In genomic region chr9:92147030-92147853, GRCh38 we compare ENCODE assay signal across 9 cellular contexts. TPM values are rescaled to one million over a fixed set of nuclear protein-coding genes. Genes with fewer than 3 reads are reported as not detected.
DNase-seq lines count a peak whose midpoint lies in the region; ATAC-seq and TF ChIP-seq lines count a peak whose summit lies in the region.
"Had no signal": no experiment of that assay in that cellular context is flagged by ENCODE, and none has a peak within 500 bp of the region (broad histone marks: within the 10 kb centered on the region; RNA-seq: fewer than 3 reads in every experiment).

No MANE protein-coding gene starts in this region.

- H3K4me3 ChIP-seq in MG63, result no peak overlapping the region
- peak overlapping the region; percentile 3 for H3K4me3 ChIP-seq in WERI-Rb-1 (ENCODE audit: low read depth, low read length)
- peak overlapping the region in 1 of 3 donors; percentile 13 for H3K4me3 ChIP-seq in skeletal muscle tissue (ENCODE audit: low read length in 3 of 3)

- DNase-seq in DMS153 (lab: John Stamatoyannopoulos, UW), result peak; percentile 53
- DNase-seq in MG63, result peak; percentile 86
- DNase-seq in WERI-Rb-1, result peak; percentile 92
- peak; percentile 70 for DNase-seq in left cardiac atrium
- no peak for DNase-seq in DMS114 treated with DMSO at 0.1 percent for 48 hours (lab: John Stamatoyannopoulos, UW; ENCODE audit: unreplicated experiment)

- H3K9ac ChIP-seq in skeletal muscle tissue (ENCODE audit: low read depth in 1 of 3, low read length in 3 of 3), result no peak overlapping the region

- H3K27me3 ChIP-seq in MG63, result no peaks in the 10 kb centered on the region
- no peaks in the 10 kb centered on the region for H3K27me3 ChIP-seq in WERI-Rb-1 (ENCODE audit: insufficient read depth, low read depth, severe bottlenecking)
- no peaks in the 10 kb centered on the region for H3K27me3 ChIP-seq in skeletal muscle tissue (ENCODE audit: control insufficient read depth in 3 of 3, insufficient read depth in 3 of 3, low read length in 3 of 3)
- H3K27me3 ChIP-seq: Peyer's patch had no signal

- H3K36me3 ChIP-seq in MG63, result no peaks in the 10 kb centered on the region
- no peaks in the 10 kb centered on the region for H3K36me3 ChIP-seq in WERI-Rb-1
- no peaks in the 10 kb centered on the region for H3K36me3 ChIP-seq in skeletal muscle tissue (ENCODE audit: control insufficient read depth in 3 of 3, insufficient read depth in 3 of 3, low read length in 3 of 3)
- H3K36me3 ChIP-seq: Peyer's patch had no signal

- intact Hi-C loops in left cardiac atrium (cut with DNase I), result no loop called here

- peaks cover 6 to 10% (median 8%) of the 10 kb centered on the region in 3 donors for H3K4me1 ChIP-seq in skeletal muscle tissue (ENCODE audit: control insufficient read depth in 3 of 3, insufficient read depth in 3 of 3, low read length in 3 of 3)

- no peak for TF ChIP-seq CTCF in WERI-Rb-1 (IDR thresholded peaks at IDR 0.05; ENCODE audit: low read depth, low read length)

- ATAC-seq in GM21390 (IDR thresholded peaks at IDR 0.05; ENCODE audit: unreplicated experiment) (peak; percentile 78), left cardiac atrium (peak; percentile 69 to 96), HG03571 (IDR thresholded peaks at IDR 0.05; ENCODE audit: unreplicated experiment) (no peak)

- peak overlapping the region; percentile 98 for H3K27ac ChIP-seq in WERI-Rb-1
- H3K27ac ChIP-seq in skeletal muscle tissue (ENCODE audit: low read depth, low read length), result peak overlapping the region; percentile 68

- H3K9me3 ChIP-seq in MG63, result no peaks in the 10 kb centered on the region
- no peaks in the 10 kb centered on the region for H3K9me3 ChIP-seq in WERI-Rb-1 (ENCODE audit: severe bottlenecking)
- H3K9me3 ChIP-seq in skeletal muscle tissue (ENCODE audit: control insufficient read depth in 3 of 3, low read length in 3 of 3), result no peaks in the 10 kb centered on the region
- H3K9me3 ChIP-seq: Peyer's patch had no signal

RNA-seq across cellular contexts. Expression of gene SPTLC1, which starts 32.0 kb away (rescaled TPM):
- 35.3 and 42.1 TPM in 2 replicates for total RNA-seq in MG63 (2014; rRNA removed; shearing (Covaris generic); ENCODE audit: low replicate concordance)
- total RNA-seq in left cardiac atrium, result 10 to 100 TPM; 29.9 to 31.6 TPM
- total RNA-seq in skeletal muscle tissue, result 73.1 TPM
